ENCODE assay signal across 8 cellular contexts in the genomic region with DNA sequence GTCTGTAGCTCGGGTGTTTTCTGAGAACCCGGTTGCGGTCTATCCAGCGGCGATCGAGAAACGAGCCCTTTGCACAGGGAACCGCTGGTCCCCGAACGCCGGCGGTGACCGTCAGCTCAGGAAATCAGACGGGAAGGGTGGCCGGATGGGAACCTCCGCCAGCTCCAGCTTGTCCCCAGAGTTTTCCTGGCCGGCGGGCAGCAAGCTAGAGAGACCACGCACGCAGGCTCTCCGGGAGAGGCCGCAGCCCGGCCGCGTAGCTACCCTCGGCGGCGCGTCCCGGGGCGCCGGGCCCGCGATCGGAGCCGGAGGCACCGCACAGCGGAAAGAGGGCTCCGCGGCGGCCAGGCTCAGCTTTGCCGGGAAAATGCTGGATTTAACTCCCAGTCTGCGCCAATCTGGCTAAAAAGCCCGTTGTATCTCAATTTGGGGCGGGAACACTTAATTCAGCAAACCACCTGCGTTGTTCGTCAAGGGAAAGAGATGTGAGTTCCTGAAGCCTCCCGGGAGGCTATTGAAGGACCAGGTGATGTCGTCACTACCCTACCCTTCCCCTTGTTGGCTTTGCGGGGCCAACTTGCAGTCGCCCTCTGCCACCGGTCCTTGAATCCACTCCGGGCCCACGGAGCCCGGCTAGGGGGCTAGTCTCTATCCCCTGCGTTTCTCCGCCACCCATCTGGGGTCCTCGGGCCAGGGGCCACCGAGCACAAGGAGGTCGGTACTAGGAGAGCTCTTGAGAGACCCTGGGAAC. TPM values are rescaled to one million over a fixed set of nuclear protein-coding genes. Genes with fewer than 3 reads are reported as not detected.
DNase-seq lines count a peak whose midpoint lies in the region; ATAC-seq and TF ChIP-seq lines count a peak whose summit lies in the region.

No MANE protein-coding gene starts in this region.

- in situ Hi-C loops in G401 (cut with HindIII; ENCODE audit: low sequenced_read_pairs): no loop called here

- DNase-seq in G401 (ENCODE audit: low spot score) (peak; percentile 24), NCI-H460 (ENCODE audit: extremely low read depth, low read depth) (peak; percentile 4), skeletal muscle cell (ENCODE audit: low read depth) (no peak), cerebellum (ENCODE audit: low spot score) (no peak)

- H3K27ac Mint-ChIP-seq in brain: no peak overlapping the region

- H3K9me3 ChIP-seq in iPS-20b (ENCODE audit: insufficient read depth, low read depth, low read length): no peaks in the 10 kb centered on the region

- no peaks in the 10 kb centered on the region for H3K9me3 Mint-ChIP-seq in brain

- peaks cover 11% of the 10 kb centered on the region; the same call in 1 of the 2 replicates for H3K4me1 ChIP-seq in iPS-20b (ENCODE audit: insufficient read depth, low read length)

- TF ChIP-seq CTCF in brain (conservative IDR thresholded peaks at IDR 0.05): no peak

- no peak overlapping the region for H3K27ac ChIP-seq in iPS-20b (ENCODE audit: low read length)

- H3K4me1 Mint-ChIP-seq in brain: peaks cover 15% of the 10 kb centered on the region

- peaks cover 80% of the 10 kb centered on the region for H3K27me3 ChIP-seq in iPS-20b (ENCODE audit: insufficient read depth, low read length)

- H3K27me3 Mint-ChIP-seq in brain: peaks cover 33% of the 10 kb centered on the region

- H3K36me3 Mint-ChIP-seq in brain: no peaks in the 10 kb centered on the region

- ATAC-seq in HG02798 (IDR thresholded peaks at IDR 0.05; ENCODE audit: poor library complexity, unreplicated experiment): no peak
- ATAC-seq in GM21367 (IDR thresholded peaks at IDR 0.05; ENCODE audit: unreplicated experiment): no peak

- H3K9ac ChIP-seq in iPS-20b (ENCODE audit: low read depth, low read length): peak overlapping the region; percentile 39; the same call in 1 of the 2 replicates

- H3K36me3 ChIP-seq in iPS-20b (ENCODE audit: insufficient read depth, low read depth, low read length): no peaks in the 10 kb centered on the region

- H3K4me3 ChIP-seq in iPS-20b (ENCODE audit: low read length) (peak overlapping the region; percentile 65), skeletal muscle cell (ENCODE audit: low read depth, low read length) (peak overlapping the region; percentile 55)

- peak overlapping the region; percentile 81 to 90 (median 85) for H3K4me3 Mint-ChIP-seq in brain

RNA-seq across cellular contexts. Expression of a gene that starts 0.9 kb away (rescaled TPM):
- not detected in 2 replicates for total RNA-seq in G401 (2014; rRNA removed; shearing (Covaris generic))
- total RNA-seq in NCI-H460 (2014; rRNA removed; shearing (Covaris generic)): not detected in 2 replicates
- polyA plus RNA-seq in NCI-H460 (2014; cell fraction: nucleus; rRNA removed): not detected in 2 replicates
- polyA plus RNA-seq in brain (ENCODE audit: insufficient read depth, low read depth, low replicate concordance): 1.3 TPM
- 0.73 TPM for total RNA-seq in cerebellum

RNA-seq across cellular contexts. Expression of a gene that starts 43.6 kb away (rescaled TPM):
- 23.0 and 32.1 TPM in 2 replicates for total RNA-seq in G401 (2014; rRNA removed; shearing (Covaris generic))
- 67.7 and 70.7 TPM in 2 replicates for total RNA-seq in NCI-H460 (2014; rRNA removed; shearing (Covaris generic))
- polyA plus RNA-seq in NCI-H460 (2014; cell fraction: nucleus; rRNA removed): 60.3 and 83.7 TPM in 2 replicates
- 73.1 TPM for polyA plus RNA-seq in brain (ENCODE audit: insufficient read depth, low read depth, low replicate concordance)
- total RNA-seq in cerebellum: 36.4 TPM

Comparison
In these comparisons a context has a peak if more than half of its experiments do, and no peak if none do; other contexts are left out.
1. DNase-seq: peak in G401 (single experiment) and NCI-H460 (single experiment); none in skeletal muscle cell (single experiment) and cerebellum (single experiment).